Comparison of ENCODE assay signal across 14 cellular contexts in genomic region chr3:54827766-54828165, GRCh38.
DNase-seq lines count a peak whose midpoint lies in the region; ATAC-seq and TF ChIP-seq lines count a peak whose summit lies in the region.
"Had no signal": no experiment of that assay in that cellular context is flagged by ENCODE, and none has a peak within 500 bp of the region (broad histone marks: within the 10 kb centered on the region; RNA-seq: fewer than 3 reads in every experiment).

No MANE protein-coding gene starts in this region.

- no peak overlapping the region for H3K4me2 ChIP-seq in mammary epithelial cell (ENCODE audit: insufficient read depth, low read depth, low read length)
- H3K4me2 ChIP-seq: BLaER1 treated with 17β-estradiol and CSF1 and Interleukin-3, amounts not matched to agents 10 nM and 100 nM had no signal

- BruUV-seq in mammary epithelial cell (replicated peaks; lab: Mats Ljungman, UMichigan), result no TSS peak
- BruUV-seq in MCF 10A (replicated peaks; lab: Mats Ljungman, UMichigan), result no TSS peak

- DNase-seq in mammary epithelial cell (no peak), MCF 10A (ENCODE audit: unreplicated experiment) (no peak), nephron progenitor cell (no peak), NCI-H345 treated with DMSO at 0.1 percent for 48 hours (lab: John Stamatoyannopoulos, UW; ENCODE audit: unreplicated experiment) (no peak), H7 (no peak)
- DNase-seq: CD4-positive, CD25-positive, alpha-beta regulatory T cell; GM23248 had no signal

- H3K9ac ChIP-seq in mammary epithelial cell (ENCODE audit: insufficient read depth, low read length), result no peak overlapping the region
- H3K9ac ChIP-seq: BLaER1 treated with 17β-estradiol and CSF1 and Interleukin-3, amounts not matched to agents 10 nM and 100 nM; GM23248 had no signal

- TF ChIP-seq CTCF in mammary epithelial cell (conservative IDR thresholded peaks at IDR 0.05 in 1 of 2, IDR thresholded peaks at IDR 0.05 in 1 of 2; ENCODE audit: extremely low read depth in 1 of 2, insufficient read depth in 1 of 2, low read depth in 1 of 2, low read length in 2 of 2) (no peak), MCF 10A (IDR thresholded peaks at IDR 0.05; ENCODE audit: unreplicated experiment) (no peak), nephron progenitor cell (IDR thresholded peaks at IDR 0.05) (no peak)

- H3K27me3 Mint-ChIP-seq in MCF 10A (ENCODE audit: insufficient read depth, unreplicated experiment) (no peaks in the 10 kb centered on the region), nephron progenitor cell (ENCODE audit: low read depth, poor library complexity) (peaks cover 4% of the 10 kb centered on the region)
- H3K27me3 Mint-ChIP-seq: CD4-positive, CD25-positive, alpha-beta regulatory T cell had no signal

- H3K4me1 Mint-ChIP-seq in MCF 10A (ENCODE audit: insufficient read depth, unreplicated experiment) (no peaks in the 10 kb centered on the region), nephron progenitor cell (peaks cover 12% of the 10 kb centered on the region)
- H3K4me1 Mint-ChIP-seq: CD4-positive, CD25-positive, alpha-beta regulatory T cell had no signal

- no peak overlapping the region for H3K27ac ChIP-seq in mammary epithelial cell (ENCODE audit: insufficient read depth, low read depth, low read length)
- peak overlapping the region; percentile 47 to 61 for H3K27ac ChIP-seq in esophagus (ENCODE audit: low read depth in 2 of 2, low read length in 1 of 2)
- H3K27ac ChIP-seq: 22Rv1; BLaER1 treated with 17β-estradiol and CSF1 and Interleukin-3, amounts not matched to agents 10 nM and 100 nM; GM23248 had no signal

- POLR2A ChIA-PET in MCF 10A (lab: Yijun Ruan, JAX), result no interaction called here

- no peaks in the 10 kb centered on the region for H4K20me1 ChIP-seq in mammary epithelial cell (ENCODE audit: insufficient read depth, low read length)
- H4K20me1 ChIP-seq: BLaER1 treated with 17β-estradiol and CSF1 and Interleukin-3, amounts not matched to agents 10 nM and 100 nM had no signal

- H3K36me3 ChIP-seq in mammary epithelial cell (ENCODE audit: insufficient read depth, low read length), result no peaks in the 10 kb centered on the region
- H3K36me3 ChIP-seq in esophagus (ENCODE audit: control insufficient read depth in 2 of 2, insufficient read depth in 2 of 2, low read length in 1 of 2), result no peaks in the 10 kb centered on the region
- no peaks in the 10 kb centered on the region for H3K36me3 ChIP-seq in H7 (replicated peaks; ENCODE audit: control insufficient read depth, insufficient read depth, low read length)
- H3K36me3 ChIP-seq: BLaER1 treated with 17β-estradiol and CSF1 and Interleukin-3, amounts not matched to agents 10 nM and 100 nM had no signal

- peaks cover 3% of the 10 kb centered on the region for H3K9me3 ChIP-seq in mammary epithelial cell (replicated peaks; ENCODE audit: insufficient read depth, low read length)
- peaks cover 0 to 2% of the 10 kb centered on the region in 2 donors for H3K9me3 ChIP-seq in esophagus (ENCODE audit: control insufficient read depth in 2 of 2, insufficient read depth in 1 of 2, low read depth in 1 of 2, low read length in 1 of 2)

- ATAC-seq in HG02763 (IDR thresholded peaks at IDR 0.05; ENCODE audit: unreplicated experiment), result no peak
- ATAC-seq: GM12878, HepG2, K562 had no signal

- intact Hi-C loops in mammary epithelial cell (cut with micrococcal nuclease), result no loop called here
- intact Hi-C loops in MCF 10A (cut with micrococcal nuclease), result no loop called here

- in situ Hi-C loops in mammary epithelial cell (cut with MboI; ENCODE audit: low sequenced_read_pairs in 2 of 2), result loop anchor here in 1 of 2 donors (25.0 kb wide), 1 partner anchor 390 kb away; no protein-coding TSS in a partner anchor

- H3K4me1 ChIP-seq in mammary epithelial cell (ENCODE audit: insufficient read depth, low read length) (peaks cover 10% of the 10 kb centered on the region), esophagus (ENCODE audit: control insufficient read depth in 2 of 2, insufficient read depth in 2 of 2, low read length in 1 of 2) (peaks cover 0 to 3% of the 10 kb centered on the region in 2 donors)

- no peaks in the 10 kb centered on the region for H3K79me2 ChIP-seq in mammary epithelial cell (ENCODE audit: insufficient read depth, low read length)

- no peak overlapping the region for H3K27ac Mint-ChIP-seq in MCF 10A (ENCODE audit: low read depth, unreplicated experiment)
- peak overlapping the region; percentile 34 for H3K27ac Mint-ChIP-seq in nephron progenitor cell
- H3K27ac Mint-ChIP-seq: CD4-positive, CD25-positive, alpha-beta regulatory T cell had no signal

- H3K27me3 ChIP-seq in mammary epithelial cell (ENCODE audit: insufficient read depth, low read length), result no peaks in the 10 kb centered on the region
- H3K27me3 ChIP-seq in esophagus (ENCODE audit: control insufficient read depth in 1 of 2, insufficient read depth in 2 of 2, low read length in 2 of 2), result no peaks in the 10 kb centered on the region
- peaks cover 1% of the 10 kb centered on the region; the same call in 1 of the 2 replicates for H3K27me3 ChIP-seq in H7 (ENCODE audit: control insufficient read depth, insufficient read depth, low read length)
- H3K27me3 ChIP-seq: BLaER1 treated with 17β-estradiol and CSF1 and Interleukin-3, amounts not matched to agents 10 nM and 100 nM had no signal

- H3K4me3 Mint-ChIP-seq in MCF 10A (ENCODE audit: unreplicated experiment), result no peak overlapping the region
- no peak overlapping the region for H3K4me3 Mint-ChIP-seq in nephron progenitor cell
- H3K4me3 Mint-ChIP-seq: CD4-positive, CD25-positive, alpha-beta regulatory T cell had no signal

- peak overlapping the region; percentile 46 for H2AFZ ChIP-seq in mammary epithelial cell (ENCODE audit: low read depth, low read length)
- H2AFZ ChIP-seq: GM23248 had no signal

- H3K36me3 Mint-ChIP-seq in MCF 10A (ENCODE audit: insufficient read depth, unreplicated experiment), result no peaks in the 10 kb centered on the region
- H3K36me3 Mint-ChIP-seq in nephron progenitor cell (ENCODE audit: low read depth), result peaks cover 12% of the 10 kb centered on the region
- H3K36me3 Mint-ChIP-seq: CD4-positive, CD25-positive, alpha-beta regulatory T cell had no signal

- H3K9me3 Mint-ChIP-seq in MCF 10A (ENCODE audit: unreplicated experiment), result no peaks in the 10 kb centered on the region
- peaks cover 34% of the 10 kb centered on the region for H3K9me3 Mint-ChIP-seq in nephron progenitor cell

- 94% methylated on average over 2 of the region's 2 CpGs for WGBS in mammary epithelial cell (ENCODE audit: low coverage, missing lambda C conversion rate)
- WGBS in esophagus, 2 donors, result 38 to 66% methylated on average over 2 of the region's 2 CpGs

- dilution Hi-C loops in mammary epithelial cell (cut with HindIII; ENCODE audit: low sequenced_read_pairs), result no loop called here

- CTCF ChIA-PET in mammary epithelial cell (lab: Charles Lee; ENCODE audit: low non-redundant PET), result no interaction called here
- CTCF ChIA-PET in MCF 10A (lab: Yijun Ruan, JAX), result no interaction called here

- H3K4me3 ChIP-seq in mammary epithelial cell (replicated peaks in 1 of 3; ENCODE audit: insufficient read depth in 1 of 3, low read depth in 2 of 3, low read length in 3 of 3), result no peak overlapping the region
- H3K4me3 ChIP-seq in esophagus (ENCODE audit: low read depth in 1 of 2, low read length in 2 of 2), result no peak overlapping the region
- H3K4me3 ChIP-seq in H7 (ENCODE audit: insufficient read depth, low read depth, low read length), result no peak overlapping the region
- H3K4me3 ChIP-seq: BLaER1 treated with 17β-estradiol and CSF1 and Interleukin-3, amounts not matched to agents 10 nM and 100 nM; GM12878; GM23248; K562 had no signal
